In the genomic region with DNA sequence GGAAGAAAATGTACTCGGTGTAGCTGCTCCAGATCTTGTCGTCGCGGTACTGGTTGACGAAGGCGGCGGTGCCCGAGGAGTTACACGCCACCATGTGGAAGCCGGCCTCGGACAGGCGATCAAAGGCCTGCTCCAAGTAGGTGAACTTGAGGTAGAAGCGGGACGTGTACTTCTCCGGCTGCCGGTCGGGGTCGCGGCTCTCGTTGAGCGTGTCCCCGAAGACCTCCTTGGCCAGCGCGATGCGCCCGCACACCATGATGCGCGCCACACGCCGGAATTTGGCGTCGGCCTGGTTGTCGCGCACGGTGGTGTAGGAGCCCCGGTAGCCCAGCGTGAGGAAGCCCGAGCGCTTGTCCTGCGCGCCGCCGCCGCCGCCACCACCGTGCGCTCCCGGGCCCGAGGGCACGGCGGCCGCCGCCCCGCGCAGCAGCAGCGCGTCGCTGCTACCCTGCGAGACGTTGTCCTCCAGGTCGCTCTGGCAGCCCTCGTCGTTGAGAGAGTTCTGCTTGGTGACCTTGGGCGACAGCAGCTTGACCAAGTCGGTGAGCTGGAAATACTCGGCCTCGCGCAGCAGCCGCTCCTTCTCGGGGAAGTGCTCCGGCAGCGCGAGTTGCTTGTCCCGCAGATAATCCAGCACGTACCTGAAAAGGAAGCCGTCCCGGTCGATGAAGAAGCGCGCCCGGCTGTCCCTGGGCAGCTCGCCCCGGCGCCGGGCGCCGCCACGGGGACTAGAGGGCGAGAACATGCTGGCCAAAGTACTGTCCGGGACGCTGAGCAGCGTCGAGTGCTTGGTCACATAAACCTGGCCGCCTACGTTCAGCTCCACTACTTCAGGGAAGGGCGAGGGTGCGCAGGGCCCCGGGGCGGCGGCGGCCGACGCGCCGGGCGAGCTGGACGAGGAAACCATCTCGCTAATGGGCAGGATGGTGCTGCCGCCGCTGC, we compare ENCODE assay signal across 7 cellular contexts. TPM values are rescaled to one million over a fixed set of nuclear protein-coding genes. Genes with fewer than 3 reads are reported as not detected.
DNase-seq lines count a peak whose midpoint lies in the region; ATAC-seq and TF ChIP-seq lines count a peak whose summit lies in the region.

No MANE protein-coding gene starts in this region.

- peak overlapping the region; percentile 58 for H3K4me3 ChIP-seq in iPS-11a (ENCODE audit: low read depth, low read length)
- H3K4me3 ChIP-seq in gastrocnemius medialis, result peak overlapping the region; percentile 63 to 83 (median 73)

- H3K4me3 Mint-ChIP-seq in activated T-helper 1 cell treated with anti-CD3 and anti-CD28 coated beads, Interleukin-12 subunit alpha, Interleukin-12 subunit beta, Interleukin-2, Interleukin-4 antibody, amounts not matched to agents 30 ng/mL and 10 ng/mL and 1 ng/mL, durations not matched to agents 14 hours and 24 hours and 36 hours, result no peak overlapping the region

- peaks cover 0 to 4% (median 0%) of the 10 kb centered on the region in 3 donors for H3K27me3 ChIP-seq in gastrocnemius medialis

- no peaks in the 10 kb centered on the region for H3K9me3 ChIP-seq in gastrocnemius medialis

- peaks cover 5% of the 10 kb centered on the region for H3K4me1 Mint-ChIP-seq in activated T-helper 1 cell treated with anti-CD3 and anti-CD28 coated beads, Interleukin-12 subunit alpha, Interleukin-12 subunit beta, Interleukin-2, Interleukin-4 antibody, amounts not matched to agents 30 ng/mL and 10 ng/mL and 1 ng/mL, durations not matched to agents 14 hours and 24 hours and 36 hours (ENCODE audit: low read depth)

- peaks cover 53% of the 10 kb centered on the region for H3K27me3 Mint-ChIP-seq in activated T-helper 1 cell treated with anti-CD3 and anti-CD28 coated beads, Interleukin-12 subunit alpha, Interleukin-12 subunit beta, Interleukin-2, Interleukin-4 antibody, amounts not matched to agents 30 ng/mL and 10 ng/mL and 1 ng/mL, durations not matched to agents 14 hours and 24 hours and 36 hours (ENCODE audit: insufficient read depth)

- peak; percentile 7 for ATAC-seq in GM18909 (IDR thresholded peaks at IDR 0.05; ENCODE audit: poor library complexity, unreplicated experiment)
- ATAC-seq in HG03135 (IDR thresholded peaks at IDR 0.05; ENCODE audit: unreplicated experiment), result peak; percentile 1
- peak; percentile 55 to 59 for ATAC-seq in gastrocnemius medialis

- no peak for TF ChIP-seq POLR2A in gastrocnemius medialis (IDR thresholded peaks at IDR 0.05)

- H3K4me1 ChIP-seq in gastrocnemius medialis, result peaks cover 0 to 14% of the 10 kb centered on the region in 2 donors

- no peak overlapping the region for H3K27ac Mint-ChIP-seq in activated T-helper 1 cell treated with anti-CD3 and anti-CD28 coated beads, Interleukin-12 subunit alpha, Interleukin-12 subunit beta, Interleukin-2, Interleukin-4 antibody, amounts not matched to agents 30 ng/mL and 10 ng/mL and 1 ng/mL, durations not matched to agents 14 hours and 24 hours and 36 hours

- no peaks in the 10 kb centered on the region for H3K36me3 ChIP-seq in gastrocnemius medialis

- H3K36me3 Mint-ChIP-seq in activated T-helper 1 cell treated with anti-CD3 and anti-CD28 coated beads, Interleukin-12 subunit alpha, Interleukin-12 subunit beta, Interleukin-2, Interleukin-4 antibody, amounts not matched to agents 30 ng/mL and 10 ng/mL and 1 ng/mL, durations not matched to agents 14 hours and 24 hours and 36 hours (ENCODE audit: low read depth), result peaks cover 3% of the 10 kb centered on the region

- peak in 2 of 5 experiments; percentile 20 to 28 for TF ChIP-seq CTCF in gastrocnemius medialis (IDR thresholded peaks at IDR 0.05 in 4 of 5, conservative IDR thresholded peaks at IDR 0.05 in 1 of 5)

- in situ Hi-C loops in gastrocnemius medialis (cut with MboI; ENCODE audit: low sequenced_read_pairs in 4 of 4), result no loop called here

- intact Hi-C loops in gastrocnemius medialis (cut with DNase I; ENCODE audit: low total_unique reads), result loop anchor here (2.0 to 10.0 kb wide), 3 partner anchors 123 to 231 kb away; a partner anchor contains a TSS
- intact Hi-C loops in activated T-helper 1 cell treated with anti-CD3 and anti-CD28 coated beads, Interleukin-12 subunit alpha, Interleukin-12 subunit beta, Interleukin-2, Interleukin-4 antibody, amounts not matched to agents 30 ng/mL and 10 ng/mL and 1 ng/mL, durations not matched to agents 14 hours and 24 hours and 36 hours (cut with micrococcal nuclease), result no loop called here

- no peaks in the 10 kb centered on the region for H3K9me3 Mint-ChIP-seq in activated T-helper 1 cell treated with anti-CD3 and anti-CD28 coated beads, Interleukin-12 subunit alpha, Interleukin-12 subunit beta, Interleukin-2, Interleukin-4 antibody, amounts not matched to agents 30 ng/mL and 10 ng/mL and 1 ng/mL, durations not matched to agents 14 hours and 24 hours and 36 hours

- DNase-seq in astrocyte of the hippocampus (ENCODE audit: low read depth, low spot score) (peak; percentile 47), gastrocnemius medialis (peak; percentile 25 to 45), SHP77 treated with DMSO at 0.1 percent for 48 hours (lab: John Stamatoyannopoulos, UW) (no peak)
- DNase-seq in activated T-helper 1 cell treated with anti-CD3 and anti-CD28 coated beads, Interleukin-12 subunit alpha, Interleukin-12 subunit beta, Interleukin-2, Interleukin-4 antibody, amounts not matched to agents 30 ng/mL and 10 ng/mL and 1 ng/mL, durations not matched to agents 14 hours and 24 hours and 36 hours (ENCODE audit: low spot score), result no peak

- H3K27ac ChIP-seq in gastrocnemius medialis, result peak overlapping the region; percentile 78 to 97 (median 91)

RNA-seq across cellular contexts. Expression of a gene that starts 0.8 kb away (rescaled TPM):
- total RNA-seq in gastrocnemius medialis, result 1 to 10 TPM in 2 of 4 donors, under 1 TPM in 2; 0.71 to 2.8 (median 1.4) TPM
- total RNA-seq in activated T-helper 1 cell treated with anti-CD3 and anti-CD28 coated beads, Interleukin-12 subunit alpha, Interleukin-12 subunit beta, Interleukin-2, Interleukin-4 antibody, amounts not matched to agents 30 ng/mL and 10 ng/mL and 1 ng/mL, durations not matched to agents 14 hours and 24 hours and 36 hours, result not detected in 2 replicates

Comparison
In these comparisons a context has a peak if more than half of its experiments do, and no peak if none do; other contexts are left out.
1. ATAC-seq: peak in every context shown above with its lines; median percentile 57 in gastrocnemius medialis; 7 in GM18909; 1 in HG03135.
2. DNase-seq: peak in astrocyte of the hippocampus (single experiment) and gastrocnemius medialis (2 of 2); none in activated T-helper 1 cell treated with anti-CD3 and anti-CD28 coated beads, Interleukin-12 subunit alpha, Interleukin-12 subunit beta, Interleukin-2, Interleukin-4 antibody, amounts not matched to agents 30 ng/mL and 10 ng/mL and 1 ng/mL, durations not matched to agents 14 hours and 24 hours and 36 hours (single experiment) and SHP77 treated with DMSO at 0.1 percent for 48 hours (single experiment).